ENCODE assay signal across 26 cellular contexts in genomic region chr15:62874064-62874463, GRCh38.
"Had no signal": no experiment of that assay in that cellular context is flagged by ENCODE, and none has a peak within 500 bp of the region (broad histone marks: within the 10 kb centered on the region; RNA-seq: fewer than 3 reads in every experiment).

No MANE protein-coding gene starts in this region.

- FAIRE-seq: K562, TTC549 had no signal

- DNase-seq: activated B cell treated with CpG ODN at 0.5 μM for 24 hours; activated CD4-positive, alpha-beta memory T cell treated with anti-CD3 and anti-CD28 coated beads for 36 hours; activated CD4-positive, alpha-beta T cell treated with anti-CD3 and anti-CD28 coated beads for 1 hour; activated CD4-positive, alpha-beta T cell treated with anti-CD3 and anti-CD28 coated beads, Interleukin-2, amount 10 ng/mL, durations not matched to agents 24 days and 14 days; activated CD8-positive, alpha-beta memory T cell treated with anti-CD3 and anti-CD28 coated beads for 24 hours; activated effector memory CD4-positive, alpha-beta T cell treated with anti-CD3 and anti-CD28 coated beads, Interleukin-2, amount 50 U/mL, for 16 hours; activated naive CD4-positive, alpha-beta T cell treated with anti-CD3 and anti-CD28 coated beads for 36 hours; activated naive CD8-positive, alpha-beta T cell treated with anti-CD3 and anti-CD28 coated beads for 36 hours; activated T-cell treated with anti-CD3 and anti-CD28 coated beads, Interleukin-2, amount 50 U/mL, for 4 hours; caudate nucleus; Karpas-422; MM.1S; NCI-H1105; NCI-H1436; NCI-H1694 treated with DMSO at 0.1 percent for 48 hours; NCI-H2029 treated with DMSO at 0.1 percent for 48 hours; NCI-H446; NCI-H524; PC-3; SIG-M5; T-cell; T-helper 2 cell; T1000 had no signal

- H3K36me3 Mint-ChIP-seq: activated CD4-positive, alpha-beta memory T cell treated with anti-CD3 and anti-CD28 coated beads for 36 hours; activated naive CD8-positive, alpha-beta T cell treated with anti-CD3 and anti-CD28 coated beads for 36 hours; T-cell had no signal

- H3K4me3 Mint-ChIP-seq: activated B cell treated with CpG ODN at 0.5 μM for 24 hours; activated CD4-positive, alpha-beta memory T cell treated with anti-CD3 and anti-CD28 coated beads for 36 hours; activated CD4-positive, alpha-beta T cell treated with anti-CD3 and anti-CD28 coated beads, Interleukin-2, amount 10 ng/mL, durations not matched to agents 24 days and 14 days; activated naive CD4-positive, alpha-beta T cell treated with anti-CD3 and anti-CD28 coated beads for 36 hours; activated naive CD8-positive, alpha-beta T cell treated with anti-CD3 and anti-CD28 coated beads for 36 hours; activated T-cell treated with anti-CD3 and anti-CD28 coated beads, Interleukin-2, amount 50 U/mL, for 4 hours; T-cell had no signal

- H3K27ac ChIP-seq: breast epithelium had no signal

- H3K4me3 ChIP-seq: breast epithelium, K562 had no signal

- H3K9me3 ChIP-seq: breast epithelium had no signal

- H3K4me1 ChIP-seq: breast epithelium had no signal

- H3K27ac Mint-ChIP-seq: activated B cell treated with CpG ODN at 0.5 μM for 24 hours; activated CD4-positive, alpha-beta memory T cell treated with anti-CD3 and anti-CD28 coated beads for 36 hours; activated CD4-positive, alpha-beta T cell treated with anti-CD3 and anti-CD28 coated beads, Interleukin-2, amount 10 ng/mL, durations not matched to agents 24 days and 14 days; activated naive CD4-positive, alpha-beta T cell treated with anti-CD3 and anti-CD28 coated beads for 36 hours; activated naive CD8-positive, alpha-beta T cell treated with anti-CD3 and anti-CD28 coated beads for 36 hours; T-cell had no signal

- ATAC-seq: activated T-cell treated with anti-CD3 and anti-CD28 coated beads, Interleukin-2, amount 50 U/mL, for 4 hours; K562; PC-3; T-cell had no signal

- H3K4me1 Mint-ChIP-seq: activated B cell treated with CpG ODN at 0.5 μM for 24 hours; activated CD4-positive, alpha-beta T cell treated with anti-CD3 and anti-CD28 coated beads, Interleukin-2, amount 10 ng/mL, durations not matched to agents 24 days and 14 days; activated naive CD8-positive, alpha-beta T cell treated with anti-CD3 and anti-CD28 coated beads for 36 hours; T-cell had no signal

- H3K9me3 Mint-ChIP-seq: activated CD4-positive, alpha-beta T cell treated with anti-CD3 and anti-CD28 coated beads, Interleukin-2, amount 10 ng/mL, durations not matched to agents 24 days and 14 days; activated naive CD4-positive, alpha-beta T cell treated with anti-CD3 and anti-CD28 coated beads for 36 hours had no signal

- H3K27me3 ChIP-seq: breast epithelium had no signal

- H3K36me3 ChIP-seq: breast epithelium had no signal
